In the genomic region with DNA sequence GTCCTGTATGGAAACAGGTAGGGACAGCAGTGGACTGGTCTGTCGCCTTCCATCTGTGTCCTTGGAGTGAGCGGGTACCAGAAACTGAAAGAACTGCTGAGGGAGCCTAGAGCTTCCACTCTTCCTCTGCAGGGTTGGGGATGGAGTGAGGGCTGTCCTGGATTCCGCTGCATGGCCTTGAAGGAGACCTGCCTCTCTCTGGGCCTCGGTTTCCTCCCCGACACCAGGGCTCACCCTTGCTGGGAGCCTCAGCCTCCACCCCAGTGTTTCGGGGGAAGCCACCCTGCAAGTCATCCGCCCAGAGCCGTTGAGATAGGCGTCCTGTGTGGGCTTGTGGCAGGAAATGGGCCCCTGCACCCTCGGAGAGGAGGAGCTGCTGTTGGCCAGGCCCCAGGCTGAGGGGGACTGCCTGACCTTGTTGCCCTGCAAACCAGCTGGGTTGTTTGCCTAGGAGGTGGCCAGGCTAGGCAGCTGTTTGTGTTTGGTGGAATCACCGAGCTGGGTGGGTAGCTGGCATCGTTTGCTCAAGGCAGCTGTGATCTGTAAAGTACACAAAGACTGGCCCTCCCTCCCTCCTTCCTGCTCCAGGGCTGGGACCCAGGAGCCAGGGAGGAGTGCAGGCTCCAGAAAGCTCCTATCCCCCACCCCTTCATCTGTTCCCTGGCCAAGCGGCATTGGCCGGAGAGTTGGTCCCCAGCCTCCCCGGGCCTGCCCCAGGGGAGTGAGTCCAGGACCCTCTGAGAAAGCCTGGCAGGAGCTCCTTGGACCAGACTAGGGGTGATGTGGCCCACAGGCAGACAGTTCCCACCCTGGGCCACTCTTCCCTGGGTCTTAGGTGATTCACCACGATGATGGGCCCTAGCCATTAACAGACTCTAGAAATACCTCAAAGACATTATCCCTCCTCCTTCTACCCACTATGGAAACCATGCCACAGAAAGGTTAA, we compare ENCODE assay signal across 8 cellular contexts. TPM values are rescaled to one million over a fixed set of nuclear protein-coding genes. Genes with fewer than 3 reads are reported as not detected.
DNase-seq lines count a peak whose midpoint lies in the region; ATAC-seq, FAIRE-seq and TF ChIP-seq lines count a peak whose summit lies in the region.

No MANE protein-coding gene starts in this region.

- H3K9me3 ChIP-seq in NT2/D1 (ENCODE audit: insufficient read depth, low read length) (no peaks in the 10 kb centered on the region), keratinocyte (ENCODE audit: control insufficient read depth, low read depth, low read length) (no peaks in the 10 kb centered on the region)

- H3K9ac ChIP-seq in NT2/D1 (ENCODE audit: insufficient read length, low read depth) (peak overlapping the region; percentile 80), keratinocyte (ENCODE audit: control insufficient read depth, extremely low read depth, insufficient read depth, low read length) (no peak overlapping the region)

- DNase-seq in COR-L47 (lab: John Stamatoyannopoulos, UW), result peak; percentile 19
- no peak for DNase-seq in NT2/D1 (ENCODE audit: low read depth, low spot score)
- peak; percentile 89 for DNase-seq in activated T-cell treated with anti-CD3 and anti-CD28 coated beads, Interleukin-2, amount 50 U/mL, for 72 hours
- DNase-seq in keratinocyte (ENCODE audit: low read depth, low spot score), result no peak
- peak; percentile 70 to 89 for DNase-seq in stimulated activated effector memory CD8-positive, alpha-beta T cell treated with anti-CD3 and anti-CD28 coated beads, Interleukin-12 subunit alpha, Interleukin-12 subunit beta, amount 100 ng/mL, for 72 hours (ENCODE audit: low spot score in 2 of 2)
- no peak for DNase-seq in NCI-H2081 treated with DMSO at 0.1 percent for 48 hours (lab: John Stamatoyannopoulos, UW)
- no peak for DNase-seq in SW 1271 (lab: John Stamatoyannopoulos, UW)

- H3K27me3 ChIP-seq in NT2/D1 (ENCODE audit: insufficient read depth, insufficient read length) (peaks cover 11% of the 10 kb centered on the region), keratinocyte (ENCODE audit: control insufficient read depth, extremely low read depth, insufficient read depth, low read length) (peaks cover 50% of the 10 kb centered on the region)

- peak overlapping the region; percentile 11 for H3K27ac Mint-ChIP-seq in activated T-cell treated with anti-CD3 and anti-CD28 coated beads, Interleukin-2, amount 50 U/mL, for 72 hours
- peak overlapping the region; percentile 68 for H3K27ac Mint-ChIP-seq in stimulated activated effector memory CD8-positive, alpha-beta T cell treated with anti-CD3 and anti-CD28 coated beads, Interleukin-12 subunit alpha, Interleukin-12 subunit beta, amount 100 ng/mL, for 72 hours

- peak; percentile 51 for ATAC-seq in GM21619 (IDR thresholded peaks at IDR 0.05; ENCODE audit: unreplicated experiment)
- peak; percentile 85 to 87 for ATAC-seq in activated T-cell treated with anti-CD3 and anti-CD28 coated beads, Interleukin-2, amount 50 U/mL, for 72 hours (replicated peaks in 1 of 2)
- ATAC-seq in stimulated activated effector memory CD8-positive, alpha-beta T cell treated with anti-CD3 and anti-CD28 coated beads, Interleukin-12 subunit alpha, Interleukin-12 subunit beta, amount 100 ng/mL, for 72 hours, result peak; percentile 93

- FAIRE-seq in keratinocyte (lab: Jason Lieb, UNC), result no peak

- peak overlapping the region; percentile 16 for H3K4me2 ChIP-seq in keratinocyte (ENCODE audit: control insufficient read depth, extremely low read depth, insufficient read depth, low read depth, low read length)

- no peak overlapping the region for H2AFZ ChIP-seq in keratinocyte (ENCODE audit: control insufficient read depth, low read length)

- H3K9me1 ChIP-seq in keratinocyte (ENCODE audit: control insufficient read depth, extremely low read depth, insufficient read depth, low read length), result no peaks in the 10 kb centered on the region

- no peaks in the 10 kb centered on the region for H3K36me3 Mint-ChIP-seq in activated T-cell treated with anti-CD3 and anti-CD28 coated beads, Interleukin-2, amount 50 U/mL, for 72 hours (ENCODE audit: insufficient read depth in 2 of 2)
- H3K36me3 Mint-ChIP-seq in stimulated activated effector memory CD8-positive, alpha-beta T cell treated with anti-CD3 and anti-CD28 coated beads, Interleukin-12 subunit alpha, Interleukin-12 subunit beta, amount 100 ng/mL, for 72 hours, result no peaks in the 10 kb centered on the region

- H3K4me3 Mint-ChIP-seq in activated T-cell treated with anti-CD3 and anti-CD28 coated beads, Interleukin-2, amount 50 U/mL, for 72 hours, result peak overlapping the region; percentile 85 to 87
- H3K4me3 Mint-ChIP-seq in stimulated activated effector memory CD8-positive, alpha-beta T cell treated with anti-CD3 and anti-CD28 coated beads, Interleukin-12 subunit alpha, Interleukin-12 subunit beta, amount 100 ng/mL, for 72 hours, result peak overlapping the region; percentile 77

- peaks cover 2% of the 10 kb centered on the region for H4K20me1 ChIP-seq in keratinocyte (ENCODE audit: control insufficient read depth, extremely low read depth, insufficient read depth, low read length)

- H3K9me3 Mint-ChIP-seq in activated T-cell treated with anti-CD3 and anti-CD28 coated beads, Interleukin-2, amount 50 U/mL, for 72 hours, result no peaks in the 10 kb centered on the region
- no peaks in the 10 kb centered on the region for H3K9me3 Mint-ChIP-seq in stimulated activated effector memory CD8-positive, alpha-beta T cell treated with anti-CD3 and anti-CD28 coated beads, Interleukin-12 subunit alpha, Interleukin-12 subunit beta, amount 100 ng/mL, for 72 hours

- TF ChIP-seq CTCF in keratinocyte (optimal IDR thresholded peaks at IDR 0.05 in 1 of 3, IDR thresholded peaks at IDR 0.05 in 1 of 3, conservative IDR thresholded peaks at IDR 0.05 in 1 of 3; ENCODE audit: extremely low read depth in 1 of 3, insufficient read depth in 2 of 3, low read length in 3 of 3), result no peak

- no peaks in the 10 kb centered on the region for H3K36me3 ChIP-seq in NT2/D1 (ENCODE audit: insufficient read depth, insufficient read length, low read length)
- no peaks in the 10 kb centered on the region for H3K36me3 ChIP-seq in keratinocyte (ENCODE audit: control insufficient read depth in 2 of 2, extremely low read depth in 1 of 2, insufficient read depth in 2 of 2, low read length in 2 of 2)

- H3K4me3 ChIP-seq in NT2/D1 (ENCODE audit: insufficient read length, low read depth) (peak overlapping the region; percentile 57), keratinocyte (ENCODE audit: control insufficient read depth in 2 of 3, extremely low read depth in 1 of 3, insufficient read depth in 2 of 3, low read depth in 1 of 3, low read length in 3 of 3) (no peak overlapping the region)

- dilution Hi-C loops in keratinocyte (cut with MboI; ENCODE audit: extremely low pct_ligation_motif_present, low sequenced_read_pairs), result no loop called here

- peaks cover 57% of the 10 kb centered on the region for H3K4me1 Mint-ChIP-seq in activated T-cell treated with anti-CD3 and anti-CD28 coated beads, Interleukin-2, amount 50 U/mL, for 72 hours (ENCODE audit: low read depth)
- H3K4me1 Mint-ChIP-seq in stimulated activated effector memory CD8-positive, alpha-beta T cell treated with anti-CD3 and anti-CD28 coated beads, Interleukin-12 subunit alpha, Interleukin-12 subunit beta, amount 100 ng/mL, for 72 hours, result peaks cover 65% of the 10 kb centered on the region

- H3K4me1 ChIP-seq in NT2/D1 (ENCODE audit: insufficient read depth, insufficient read length), result peaks cover 8% of the 10 kb centered on the region
- peaks cover 2% of the 10 kb centered on the region for H3K4me1 ChIP-seq in keratinocyte (ENCODE audit: control insufficient read depth, extremely low read depth, insufficient read depth, low read length)

- H3K27ac ChIP-seq in keratinocyte (ENCODE audit: control insufficient read depth, insufficient read depth, low read length), result no peak overlapping the region

- H3K79me2 ChIP-seq in keratinocyte (ENCODE audit: control insufficient read depth, insufficient read depth, low read length), result no peaks in the 10 kb centered on the region

- H3K27me3 Mint-ChIP-seq in activated T-cell treated with anti-CD3 and anti-CD28 coated beads, Interleukin-2, amount 50 U/mL, for 72 hours (ENCODE audit: low read depth), result no peaks in the 10 kb centered on the region

RNA-seq across cellular contexts. Expression of gene RAB37, which starts 1.3 kb away (rescaled TPM):
- total RNA-seq in activated T-cell treated with anti-CD3 and anti-CD28 coated beads, Interleukin-2, amount 50 U/mL, for 72 hours, result 10 to 100 TPM; 13.6 to 18.1 TPM
- polyA plus RNA-seq in keratinocyte, result 0.03 to 0.09 TPM (median 0.05 TPM) in 3 replicates
- not detected for polyA plus RNA-seq in keratinocyte (2011; ENCODE audit: low read depth)
- 0.03 and 0.07 TPM in 2 replicates for polyA plus RNA-seq in keratinocyte (2011; cell fraction: cytosol; rRNA removed)
- 0.09 and 0.17 TPM in 2 replicates for polyA plus RNA-seq in keratinocyte (2011; cell fraction: nucleus; rRNA removed)
- polyA plus RNA-seq in keratinocyte (2012; ENCODE audit: low replicate concordance), result 0.08 TPM in 1 of 2 replicates, not detected in the other
- not detected in 3 replicates for polyA minus RNA-seq in keratinocyte
- not detected for polyA minus RNA-seq in keratinocyte (2011; cell fraction: cytosol; rRNA and poly(A)+ RNA removed)
- not detected in 2 replicates for polyA minus RNA-seq in keratinocyte (2011; cell fraction: nucleus; rRNA and poly(A)+ RNA removed)

RNA-seq across cellular contexts. Expression of gene NHERF1, which starts 10.1 kb away (rescaled TPM):
- total RNA-seq in activated T-cell treated with anti-CD3 and anti-CD28 coated beads, Interleukin-2, amount 50 U/mL, for 72 hours, result 10 to 100 TPM; 78.8 to 81.2 TPM
- 30.6 to 48.8 TPM (median 45.6 TPM) in 3 replicates for polyA plus RNA-seq in keratinocyte
- polyA plus RNA-seq in keratinocyte (2011; ENCODE audit: low read depth), result 11.9 TPM
- polyA plus RNA-seq in keratinocyte (2011; cell fraction: cytosol; rRNA removed), result 36.4 and 42.2 TPM in 2 replicates
- polyA plus RNA-seq in keratinocyte (2011; cell fraction: nucleus; rRNA removed), result 33.6 and 37.3 TPM in 2 replicates
- 28.0 and 41.5 TPM in 2 replicates for polyA plus RNA-seq in keratinocyte (2012; ENCODE audit: low replicate concordance)
- 37.5 to 59.3 TPM (median 43.8 TPM) in 3 replicates for polyA minus RNA-seq in keratinocyte
- polyA minus RNA-seq in keratinocyte (2011; cell fraction: cytosol; rRNA and poly(A)+ RNA removed), result 28.4 TPM
- polyA minus RNA-seq in keratinocyte (2011; cell fraction: nucleus; rRNA and poly(A)+ RNA removed), result 11.5 and 12.3 TPM in 2 replicates

RNA-seq across cellular contexts. Expression of gene CD300LF, which starts 25.6 kb away (rescaled TPM):
- not detected for total RNA-seq in activated T-cell treated with anti-CD3 and anti-CD28 coated beads, Interleukin-2, amount 50 U/mL, for 72 hours
- polyA plus RNA-seq in keratinocyte, result not detected in 3 replicates
- not detected for polyA plus RNA-seq in keratinocyte (2011; ENCODE audit: low read depth)
- polyA plus RNA-seq in keratinocyte (2011; cell fraction: cytosol; rRNA removed), result not detected in 2 replicates
- polyA plus RNA-seq in keratinocyte (2011; cell fraction: nucleus; rRNA removed), result not detected in 2 replicates
- polyA plus RNA-seq in keratinocyte (2012; ENCODE audit: low replicate concordance), result not detected in 2 replicates
- not detected in 3 replicates for polyA minus RNA-seq in keratinocyte
- not detected for polyA minus RNA-seq in keratinocyte (2011; cell fraction: cytosol; rRNA and poly(A)+ RNA removed)
- not detected in 2 replicates for polyA minus RNA-seq in keratinocyte (2011; cell fraction: nucleus; rRNA and poly(A)+ RNA removed)

RNA-seq across cellular contexts. Expression of gene NAT9, which starts 37.8 kb away (rescaled TPM):
- 10 to 100 TPM; 49.7 to 58.4 TPM for total RNA-seq in activated T-cell treated with anti-CD3 and anti-CD28 coated beads, Interleukin-2, amount 50 U/mL, for 72 hours
- polyA plus RNA-seq in keratinocyte, result 34.6 to 49.8 TPM (median 36.9 TPM) in 3 replicates
- polyA plus RNA-seq in keratinocyte (2011; ENCODE audit: low read depth), result 31.2 TPM
- polyA plus RNA-seq in keratinocyte (2011; cell fraction: cytosol; rRNA removed), result 15.9 and 21.8 TPM in 2 replicates
- polyA plus RNA-seq in keratinocyte (2011; cell fraction: nucleus; rRNA removed), result 135 and 136 TPM in 2 replicates
- 39.2 and 43.4 TPM in 2 replicates for polyA plus RNA-seq in keratinocyte (2012; ENCODE audit: low replicate concordance)
- 24.3 to 33.1 TPM (median 26.9 TPM) in 3 replicates for polyA minus RNA-seq in keratinocyte
- 15.2 TPM for polyA minus RNA-seq in keratinocyte (2011; cell fraction: cytosol; rRNA and poly(A)+ RNA removed)
- 26.9 and 35.3 TPM in 2 replicates for polyA minus RNA-seq in keratinocyte (2011; cell fraction: nucleus; rRNA and poly(A)+ RNA removed)

Comparison
In these comparisons a context has a peak if more than half of its experiments do, and no peak if none do; other contexts are left out.
1. DNase-seq: peak in COR-L47 (single experiment), activated T-cell treated with anti-CD3 and anti-CD28 coated beads, Interleukin-2, amount 50 U/mL, for 72 hours (2 of 2) and stimulated activated effector memory CD8-positive, alpha-beta T cell treated with anti-CD3 and anti-CD28 coated beads, Interleukin-12 subunit alpha, Interleukin-12 subunit beta, amount 100 ng/mL, for 72 hours (2 of 2); none in NT2/D1 (single experiment), keratinocyte (single experiment), NCI-H2081 treated with DMSO at 0.1 percent for 48 hours (single experiment) and SW 1271 (0 of 2).
2. Peak in every context shown above with its lines, with median percentiles within 50 percentile points of each other: ATAC-seq.